Comparison of ENCODE assay signal across 8 cellular contexts in genomic region chr4:473575-474457, GRCh38. TPM values are rescaled to one million over a fixed set of nuclear protein-coding genes. Genes with fewer than 3 reads are reported as not detected.
DNase-seq lines count a peak whose midpoint lies in the region; ATAC-seq and TF ChIP-seq lines count a peak whose summit lies in the region.

No MANE protein-coding gene starts in this region.

- H3K27ac Mint-ChIP-seq in T-cell, result peak overlapping the region; percentile 99

- H3K36me3 ChIP-seq in left ventricle myocardium inferior (peaks cover 38% of the 10 kb centered on the region), upper lobe of right lung (peaks cover 35% of the 10 kb centered on the region)

- no peaks in the 10 kb centered on the region for H3K27me3 ChIP-seq in left ventricle myocardium inferior (ENCODE audit: low read depth)
- no peaks in the 10 kb centered on the region for H3K27me3 ChIP-seq in upper lobe of right lung

- intact Hi-C loops in left ventricle myocardium inferior (cut with micrococcal nuclease), result no loop called here
- intact Hi-C loops in posterior vena cava (cut with DNase I), result no loop called here
- intact Hi-C loops in upper lobe of right lung (cut with DNase I), result no loop called here

- peaks cover 22% of the 10 kb centered on the region for H3K4me1 ChIP-seq in left ventricle myocardium inferior
- peaks cover 9% of the 10 kb centered on the region for H3K4me1 ChIP-seq in upper lobe of right lung

- H3K9me3 ChIP-seq in left ventricle myocardium inferior (replicated peaks) (peaks cover 28% of the 10 kb centered on the region), upper lobe of right lung (peaks cover 13% of the 10 kb centered on the region)

- H3K27ac ChIP-seq in left ventricle myocardium inferior (replicated peaks) (peak overlapping the region; percentile 94), upper lobe of right lung (peak overlapping the region; percentile 95)

- peaks cover 18 to 56% (median 36%) of the 10 kb centered on the region in 3 donors for H3K9me3 Mint-ChIP-seq in T-cell

- DNase-seq in NCI-H1417 (lab: John Stamatoyannopoulos, UW) (peak; percentile 96 to 100 (median 99)), T-cell (peak; percentile 84 to 96 (median 91)), amniotic stem cell (lab: John Stamatoyannopoulos, UW) (peak; percentile 90), left ventricle myocardium inferior (peak; percentile 95), posterior vena cava (ENCODE audit: low spot score) (peak; percentile 97), upper lobe of right lung (peak; percentile 95)

- H3K4me1 Mint-ChIP-seq in T-cell, result peaks cover 26 to 49% (median 30%) of the 10 kb centered on the region in 3 donors

- H3K27me3 Mint-ChIP-seq in T-cell, result no peaks in the 10 kb centered on the region

- peak overlapping the region; percentile 97 for H3K4me3 ChIP-seq in left ventricle myocardium inferior
- H3K4me3 ChIP-seq in upper lobe of right lung, result peak overlapping the region; percentile 96

- TF ChIP-seq CTCF in left ventricle myocardium inferior (IDR thresholded peaks at IDR 0.05; ENCODE audit: borderline replicate concordance) (no peak), upper lobe of right lung (IDR thresholded peaks at IDR 0.05) (no peak)

- peak overlapping the region; percentile 98 to 100 (median 99) for H3K4me3 Mint-ChIP-seq in T-cell

- POLR2A ChIA-PET in T-cell (lab: Charles Lee), result interaction anchor here (0.5 to 1.8 kb wide), 6 partner anchors 10 to 1988 kb away, joined by 3 to 7 read pairs (median 4); no protein-coding TSS in a partner anchor

- H3K36me3 Mint-ChIP-seq in T-cell, result peaks cover 61% of the 10 kb centered on the region

- TF ChIP-seq POLR2A in GM10847 (IDR thresholded peaks at IDR 0.05; ENCODE audit: extremely low read depth, insufficient read length), result peak; percentile 77

- CTCF ChIA-PET in T-cell (lab: Charles Lee), result interaction anchor here in 1 of 2 donors (0.9 to 1.6 kb wide), 4 partner anchors 9 to 349 kb away, joined by 3 to 11 read pairs (median 4); partner anchors contain the start of gene ZNF718

- ATAC-seq in HG02642 (IDR thresholded peaks at IDR 0.05; ENCODE audit: poor library complexity, unreplicated experiment) (peak; percentile 100), T-cell (replicated peaks in 1 of 4) (peak; percentile 96 to 99 (median 98)), upper lobe of right lung (peak; percentile 100)

RNA-seq across cellular contexts. Expression of gene ZNF721, which starts 25.1 kb away (rescaled TPM):
- total RNA-seq in T-cell (10 to 100 TPM; 45.2 to 63.8 (median 47.6) TPM), left ventricle myocardium inferior (11.8 TPM), posterior vena cava (10 to 100 TPM; 17.4 to 20.4 TPM), upper lobe of right lung (24.1 TPM)

RNA-seq across cellular contexts. Expression of gene PIGG, which starts 25.2 kb away (rescaled TPM):
- total RNA-seq in T-cell (100 to 1,000 TPM in 3 of 5 donors, 10 to 100 TPM in 2; 84.0 to 118 (median 105) TPM), left ventricle myocardium inferior (17.8 TPM), posterior vena cava (10 to 100 TPM; 32.7 to 42.8 TPM), upper lobe of right lung (59.9 TPM)

Comparison
In these comparisons a context has a peak if more than half of its experiments do, and no peak if none do; other contexts are left out.
1. Peak in every context shown above with its lines: DNase-seq, ATAC-seq, H3K4me3 ChIP-seq and H3K27ac ChIP-seq.